9 cellular contexts compared by ENCODE assay signal in genomic region chr10:22927661-22928403, GRCh38. TPM values are rescaled to one million over a fixed set of nuclear protein-coding genes. Genes with fewer than 3 reads are reported as not detected.
DNase-seq lines count a peak whose midpoint lies in the region; ATAC-seq and TF ChIP-seq lines count a peak whose summit lies in the region.
"Had no signal": no experiment of that assay in that cellular context is flagged by ENCODE, and none has a peak within 500 bp of the region (broad histone marks: within the 10 kb centered on the region; RNA-seq: fewer than 3 reads in every experiment).

TSS of gene ARMC3 (plus strand) at chr10:22928053. CDS start at chr10:22931997, 3,944 bp downstream.

- no peak within 1 kb of the TSS for H2BK5ac ChIP-seq in trophoblast cell (ENCODE audit: low read depth, low read length, poor library complexity)

- H4K91ac ChIP-seq in trophoblast cell (ENCODE audit: low read depth, low read length) = no peak within 1 kb of the TSS

- H3K27me3 ChIP-seq in NT2/D1 (ENCODE audit: insufficient read depth, insufficient read length) (peaks cover 33% of the 10 kb centered on the region), heart right ventricle (peaks cover 0 to 18% (median 0%) of the 10 kb centered on the region in 7 donors), trophoblast cell (ENCODE audit: insufficient read depth, low read length) (no peaks in the 10 kb centered on the region), thyroid gland (no peaks in the 10 kb centered on the region)

- H4K12ac ChIP-seq in trophoblast cell (ENCODE audit: low read depth, low read length) = no peak within 1 kb of the TSS

- no peak within 1 kb of the TSS for H2BK12ac ChIP-seq in trophoblast cell (ENCODE audit: low read length)

- TF ChIP-seq CTCF in heart right ventricle (IDR thresholded peaks at IDR 0.05) (no peak), thyroid gland (IDR thresholded peaks at IDR 0.05) (no peak)

- H3K9ac ChIP-seq in NT2/D1 (ENCODE audit: insufficient read length, low read depth) (peak within 1 kb of the TSS; percentile 57), trophoblast cell (ENCODE audit: low read length) (peak within 1 kb of the TSS; percentile 21)

- WGBS in heart right ventricle, 2 donors = 10 to 12% methylated on average over 41 of the region's 41 CpGs
- WGBS in trophoblast cell (ENCODE audit: extremely low coverage, insufficient coverage, insufficient read length) = no CpG with 5 or more reads among the region's 41 CpGs
- 13% methylated on average over 39 to 40 of the region's 41 CpGs for WGBS in thyroid gland, 2 donors

- no peak within 1 kb of the TSS for H3K4me3 Mint-ChIP-seq in activated naive CD4-positive, alpha-beta T cell treated with anti-CD3 and anti-CD28 coated beads, Interleukin-2, amount 10 ng/mL, durations not matched to agents 7 days and 5 days

- no peaks in the 10 kb centered on the region for H3K79me2 ChIP-seq in trophoblast cell (ENCODE audit: control insufficient read depth, insufficient read depth, low read length, poor library complexity)

- H3K27ac Mint-ChIP-seq in activated naive CD4-positive, alpha-beta T cell treated with anti-CD3 and anti-CD28 coated beads, Interleukin-2, amount 10 ng/mL, durations not matched to agents 7 days and 5 days = no peak within 1 kb of the TSS

- peak within 1 kb of the TSS; percentile 61 for H3K4me3 ChIP-seq in NT2/D1 (ENCODE audit: insufficient read length, low read depth)
- H3K4me3 ChIP-seq in heart right ventricle = peak within 1 kb of the TSS in 9 of 10 donors; percentile 18 to 55 (median 47)
- peak within 1 kb of the TSS; percentile 66 for H3K4me3 ChIP-seq in trophoblast cell (ENCODE audit: low read depth, low read length)
- peak within 1 kb of the TSS in 2 of 3 donors; percentile 15 to 16 for H3K4me3 ChIP-seq in thyroid gland (replicated peaks in 1 of 3)

- H3K27ac ChIP-seq in heart right ventricle = no peak within 1 kb of the TSS
- no peak within 1 kb of the TSS for H3K27ac ChIP-seq in trophoblast cell (ENCODE audit: low read depth, low read length)
- no peak within 1 kb of the TSS for H3K27ac ChIP-seq in thyroid gland
- H3K27ac ChIP-seq: neutrophil had no signal

- DNase-seq in NT2/D1 (ENCODE audit: low read depth, low spot score) (peak; percentile 71), heart right ventricle (peak; percentile 35 to 76), trophoblast cell (peak; percentile 28 to 66), thyroid gland (peak; percentile 57 to 60), NCI-H2107 (lab: John Stamatoyannopoulos, UW) (no peak)
- DNase-seq in activated naive CD4-positive, alpha-beta T cell treated with anti-CD3 and anti-CD28 coated beads, Interleukin-2, amount 10 ng/mL, durations not matched to agents 7 days and 5 days = peak; percentile 69

- no peak within 1 kb of the TSS for H2AK5ac ChIP-seq in trophoblast cell (ENCODE audit: low read length)

- no peaks in the 10 kb centered on the region for H3K79me1 ChIP-seq in trophoblast cell (ENCODE audit: low read length)

- H3K9me3 ChIP-seq in NT2/D1 (ENCODE audit: insufficient read depth, low read length) (no peaks in the 10 kb centered on the region), heart right ventricle (no peaks in the 10 kb centered on the region), trophoblast cell (ENCODE audit: insufficient read depth, low read depth, low read length) (no peaks in the 10 kb centered on the region), thyroid gland (no peaks in the 10 kb centered on the region)
- H3K9me3 ChIP-seq: neutrophil had no signal

- no peak within 1 kb of the TSS for H3K18ac ChIP-seq in trophoblast cell (ENCODE audit: low read length)

- ATAC-seq in GM18517 (IDR thresholded peaks at IDR 0.05; ENCODE audit: unreplicated experiment) (peak; percentile 84), HG02970 (IDR thresholded peaks at IDR 0.05; ENCODE audit: low FRiP score, unreplicated experiment) (peak; percentile 70), heart right ventricle (peak; percentile 72 to 96 (median 87))

- H3K14ac ChIP-seq in trophoblast cell (ENCODE audit: low read length) = peak within 1 kb of the TSS; percentile 8

- H3K4me2 ChIP-seq in trophoblast cell (ENCODE audit: low read length) = peak within 1 kb of the TSS; percentile 98

- H2BK120ac ChIP-seq in trophoblast cell (ENCODE audit: insufficient read depth, low read length, poor library complexity) = no peak within 1 kb of the TSS

- H2AFZ ChIP-seq in trophoblast cell (ENCODE audit: insufficient read depth, low read length, poor library complexity) = peak within 1 kb of the TSS; percentile 83

- intact Hi-C loops in heart right ventricle (cut with DNase I) (no loop called here), thyroid gland (cut with DNase I) (no loop called here)

- H3K4ac ChIP-seq in trophoblast cell (ENCODE audit: low read depth, low read length) = no peak within 1 kb of the TSS

- H3K9me3 Mint-ChIP-seq in activated naive CD4-positive, alpha-beta T cell treated with anti-CD3 and anti-CD28 coated beads, Interleukin-2, amount 10 ng/mL, durations not matched to agents 7 days and 5 days = no peaks in the 10 kb centered on the region

- no peak within 1 kb of the TSS for H3K23ac ChIP-seq in trophoblast cell (ENCODE audit: low read length)

- peak within 1 kb of the TSS; percentile 77 for H4K8ac ChIP-seq in trophoblast cell (ENCODE audit: low read depth, low read length)

- H3K4me1 ChIP-seq in NT2/D1 (ENCODE audit: insufficient read depth, insufficient read length) (no peaks in the 10 kb centered on the region), heart right ventricle (peaks cover 0 to 18% (median 7%) of the 10 kb centered on the region in 9 donors), trophoblast cell (ENCODE audit: control insufficient read depth in 1 of 2, insufficient read depth in 2 of 2, low read length in 2 of 2) (no peaks in the 10 kb centered on the region), thyroid gland (peaks cover 0 to 5% of the 10 kb centered on the region in 2 donors)

- H3K36me3 ChIP-seq in NT2/D1 (ENCODE audit: insufficient read depth, insufficient read length, low read length) (no peaks in the 10 kb centered on the region), heart right ventricle (no peaks in the 10 kb centered on the region), trophoblast cell (ENCODE audit: control insufficient read depth in 1 of 2, insufficient read depth in 2 of 2, low read length in 2 of 2) (no peaks in the 10 kb centered on the region), thyroid gland (no peaks in the 10 kb centered on the region)
- H3K36me3 ChIP-seq: neutrophil had no signal

- no peaks in the 10 kb centered on the region for H3K36me3 Mint-ChIP-seq in activated naive CD4-positive, alpha-beta T cell treated with anti-CD3 and anti-CD28 coated beads, Interleukin-2, amount 10 ng/mL, durations not matched to agents 7 days and 5 days

- TF ChIP-seq POLR2A in thyroid gland (IDR thresholded peaks at IDR 0.05) = no peak

- CTCF ChIA-PET in activated naive CD4-positive, alpha-beta T cell treated with anti-CD3 and anti-CD28 coated beads, Interleukin-2, amount 10 ng/mL, durations not matched to agents 7 days and 5 days (lab: Charles Lee) = no interaction called here

- H3K4me1 Mint-ChIP-seq in activated naive CD4-positive, alpha-beta T cell treated with anti-CD3 and anti-CD28 coated beads, Interleukin-2, amount 10 ng/mL, durations not matched to agents 7 days and 5 days = no peaks in the 10 kb centered on the region

- peaks cover 8% of the 10 kb centered on the region for H3K27me3 Mint-ChIP-seq in activated naive CD4-positive, alpha-beta T cell treated with anti-CD3 and anti-CD28 coated beads, Interleukin-2, amount 10 ng/mL, durations not matched to agents 7 days and 5 days

RNA-seq across cellular contexts. Expression of gene ARMC3, which starts in this region (rescaled TPM):
- total RNA-seq in heart right ventricle (not detected), thyroid gland (under 1 TPM; 0.13 to 0.73 (median 0.51) TPM)
- not detected for polyA plus RNA-seq in heart right ventricle
- polyA plus RNA-seq in trophoblast cell (2013) = 0.12 and 0.27 TPM in 2 replicates

Comparison
In these comparisons a context has a peak if more than half of its experiments do, and no peak if none do; other contexts are left out.
1. Peak in DNase-seq, ATAC-seq and H3K4me3 ChIP-seq in heart right ventricle; RNA of the gene not detected or under 1 TPM.
2. Peak in DNase-seq and H3K4me3 ChIP-seq in thyroid gland; RNA of the gene not detected or under 1 TPM.
3. H3K4me3 ChIP-seq: peak in every context shown above with its lines; median percentile 66 in trophoblast cell; 61 in NT2/D1; 47 in heart right ventricle; 16 in thyroid gland.